In the genomic region with DNA sequence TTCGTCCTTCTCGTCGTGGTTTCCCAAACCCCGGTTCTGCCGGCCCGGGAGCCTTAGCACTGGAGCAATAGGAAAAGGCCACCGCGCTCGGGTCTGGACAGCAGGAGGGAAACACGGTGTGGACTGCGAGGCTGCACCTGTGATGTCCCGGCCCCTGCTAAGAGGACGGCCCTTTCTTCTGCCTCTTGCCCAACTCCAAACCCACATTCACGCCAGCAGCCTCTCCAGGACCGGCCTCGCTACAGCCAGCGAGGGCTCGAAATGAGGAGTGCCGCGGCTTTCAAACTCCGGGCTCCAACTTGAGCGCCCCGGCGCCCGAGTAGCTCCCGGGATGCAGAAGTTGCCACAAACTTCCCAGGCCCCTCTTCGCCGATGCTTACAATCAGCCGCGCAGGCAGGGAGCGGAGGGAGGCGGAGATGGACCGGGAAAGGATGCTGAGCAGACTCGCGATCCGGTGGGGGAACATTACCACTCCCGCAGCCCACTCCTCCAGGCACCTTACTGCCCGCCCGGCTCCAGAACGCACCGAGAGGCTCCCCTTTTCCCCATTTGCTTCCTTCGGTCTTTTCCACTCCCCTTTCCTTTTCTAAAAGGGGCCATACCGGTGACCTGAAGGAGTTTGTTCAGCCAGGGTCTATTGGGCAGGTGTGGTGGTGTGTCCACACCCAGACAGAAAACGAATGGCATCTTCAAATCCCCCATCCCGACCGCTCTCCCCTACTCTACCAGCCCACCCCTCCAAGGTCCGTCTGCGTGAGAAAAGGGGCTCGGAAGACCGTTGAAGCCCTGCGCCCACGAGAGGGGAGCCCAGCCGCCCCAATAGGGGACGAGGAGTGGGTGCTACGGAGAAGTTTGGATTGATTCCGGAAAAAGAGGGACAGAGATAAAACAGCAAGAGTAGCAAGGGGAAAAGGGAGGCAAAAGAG, we compare ENCODE assay signal across 8 cellular contexts. TPM values are rescaled to one million over a fixed set of nuclear protein-coding genes. Genes with fewer than 3 reads are reported as not detected.
DNase-seq lines count a peak whose midpoint lies in the region; ATAC-seq and TF ChIP-seq lines count a peak whose summit lies in the region.

No MANE protein-coding gene starts in this region.

- intact Hi-C loops in left lung (cut with DNase I) = no loop called here

- H3K4me3 ChIP-seq in SK-N-MC = peak overlapping the region; percentile 76
- H3K4me3 ChIP-seq in left lung = peak overlapping the region; percentile 31 to 60

- H3K36me3 ChIP-seq in SK-N-MC (ENCODE audit: insufficient read depth, low read length) (no peaks in the 10 kb centered on the region), left lung (no peaks in the 10 kb centered on the region)

- ATAC-seq in left lung (peak; percentile 49), HG02571 (IDR thresholded peaks at IDR 0.05; ENCODE audit: unreplicated experiment) (no peak), GM18907 (IDR thresholded peaks at IDR 0.05; ENCODE audit: unreplicated experiment) (no peak)

- TF ChIP-seq CTCF in GM13976 (IDR thresholded peaks at IDR 0.05; ENCODE audit: borderline replicate concordance, control extremely low read depth, extremely low read depth, insufficient read depth, missing control alignments) (no peak), left lung (IDR thresholded peaks at IDR 0.05) (no peak)

- in situ Hi-C loops in GM13976 (cut with MboI; ENCODE audit: low sequenced_read_pairs, unreplicated experiment) = no loop called here

- H3K9ac ChIP-seq in SK-N-MC (ENCODE audit: insufficient read length) = peak overlapping the region; percentile 65

- peaks cover 5 to 35% of the 10 kb centered on the region in 2 donors for H3K4me1 ChIP-seq in left lung

- DNase-seq in GM13976 (ENCODE audit: low spot score) = peak; percentile 31
- no peak for DNase-seq in SK-N-MC (ENCODE audit: low read depth, low spot score)
- DNase-seq in central memory CD4-positive, alpha-beta T cell = peak; percentile 18
- peak; percentile 35 to 84 for DNase-seq in left lung
- DNase-seq in stimulated activated CD8-positive, alpha-beta memory T cell treated with anti-CD3 and anti-CD28 coated beads, Interleukin-4, amount 100 ng/mL, for 24 hours (ENCODE audit: low read depth) = peak; percentile 15
- DNase-seq in SW 1271 (lab: John Stamatoyannopoulos, UW) = no peak

- H3K27ac ChIP-seq in SK-N-MC (no peak overlapping the region), left lung (peak overlapping the region in 1 of 2 donors; percentile 48)

- H3K9me3 ChIP-seq in SK-N-MC (ENCODE audit: low read depth, low read length) = no peaks in the 10 kb centered on the region
- peaks cover 0 to 5% of the 10 kb centered on the region in 2 donors for H3K9me3 ChIP-seq in left lung

- H3K27me3 ChIP-seq in left lung = peaks cover 43 to 65% of the 10 kb centered on the region in 2 donors

RNA-seq across cellular contexts. Expression of a gene that starts 18.8 kb away (rescaled TPM):
- total RNA-seq in left lung = 10 to 100 TPM; 24.0 to 25.1 TPM

Comparison
In these comparisons a context has a peak if more than half of its experiments do, and no peak if none do; other contexts are left out.
1. DNase-seq: peak in GM13976 (single experiment), central memory CD4-positive, alpha-beta T cell (single experiment), left lung (2 of 2) and stimulated activated CD8-positive, alpha-beta memory T cell treated with anti-CD3 and anti-CD28 coated beads, Interleukin-4, amount 100 ng/mL, for 24 hours (single experiment); none in SK-N-MC (single experiment) and SW 1271 (0 of 2).